Comparison of ENCODE assay signal across 8 cellular contexts in the genomic region with DNA sequence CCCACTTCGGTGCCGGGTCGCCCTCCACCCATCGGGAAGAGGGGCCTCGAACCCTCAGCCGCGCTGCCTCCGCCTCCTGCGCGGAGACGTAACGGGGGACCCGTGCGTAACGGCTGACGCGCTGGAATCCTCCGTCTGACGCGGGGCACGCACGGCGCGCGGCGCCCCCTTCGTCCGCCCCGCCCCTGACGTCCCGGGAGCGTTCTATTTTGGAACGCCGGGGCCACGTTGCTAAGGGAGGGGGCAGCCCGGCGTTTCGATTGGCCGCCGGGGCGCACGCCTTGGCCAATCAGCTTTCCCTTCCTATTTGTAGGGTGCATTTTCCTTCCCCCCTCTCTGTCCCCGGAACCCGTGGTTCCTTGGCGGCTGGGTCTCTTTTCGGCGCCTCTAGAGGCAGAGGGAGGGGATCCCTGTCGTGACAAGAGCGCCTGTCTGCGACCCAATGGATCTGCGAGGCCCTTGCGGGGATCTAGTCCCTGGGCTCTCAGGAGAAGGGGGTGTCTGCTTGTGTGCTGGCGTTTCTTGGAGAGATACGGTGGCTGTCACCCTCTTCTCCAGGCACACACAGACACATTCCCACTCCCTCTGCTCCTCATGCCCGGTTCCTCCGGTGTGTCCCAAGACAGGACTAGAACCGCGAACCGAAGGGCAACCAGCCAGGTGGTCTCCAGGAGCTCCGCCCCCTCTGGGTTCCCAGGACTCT. TPM values are rescaled to one million over a fixed set of nuclear protein-coding genes. Genes with fewer than 3 reads are reported as not detected.
DNase-seq lines count a peak whose midpoint lies in the region; ATAC-seq and TF ChIP-seq lines count a peak whose summit lies in the region.

No MANE protein-coding gene starts in this region.

- H3K56ac ChIP-seq in mesendoderm (ENCODE audit: low read length), result peak overlapping the region; percentile 78

- H3K79me1 ChIP-seq in mesendoderm (ENCODE audit: low read length), result no peaks in the 10 kb centered on the region

- no peak overlapping the region for H2BK5ac ChIP-seq in mesendoderm (ENCODE audit: low read length)

- no peak overlapping the region for H4K8ac ChIP-seq in mesendoderm (ENCODE audit: low read depth, low read length)

- no peaks in the 10 kb centered on the region for H3K9me3 ChIP-seq in CD4-positive, alpha-beta memory T cell (ENCODE audit: control insufficient read depth in 1 of 2, low read length in 2 of 2)

- peak overlapping the region; percentile 99 to 100 (median 99) for H3K27ac Mint-ChIP-seq in CD4-positive, alpha-beta memory T cell
- peak overlapping the region; percentile 96 to 100 for H3K27ac Mint-ChIP-seq in effector memory CD8-positive, alpha-beta T cell

- ATAC-seq in effector memory CD8-positive, alpha-beta T cell (replicated peaks), result peak; percentile 53

- no peaks in the 10 kb centered on the region for H3K27me3 ChIP-seq in CD4-positive, alpha-beta memory T cell (ENCODE audit: insufficient read depth, low read length)
- H3K27me3 ChIP-seq in mesendoderm (ENCODE audit: insufficient read depth, low read length, poor library complexity), result no peaks in the 10 kb centered on the region

- no CpG with 5 or more reads among the region's 60 CpGs for WGBS in mesendoderm (ENCODE audit: extremely low coverage, insufficient coverage, low lambda C conversion rate)

- peaks cover 2 to 3% of the 10 kb centered on the region in 2 donors for H3K27me3 Mint-ChIP-seq in CD4-positive, alpha-beta memory T cell
- H3K27me3 Mint-ChIP-seq in effector memory CD8-positive, alpha-beta T cell, result peaks cover 0 to 16% of the 10 kb centered on the region in 2 donors

- no peaks in the 10 kb centered on the region for H3K79me2 ChIP-seq in mesendoderm (ENCODE audit: control insufficient read depth, insufficient read depth, low read length)

- POLR2A ChIA-PET in CD4-positive, alpha-beta memory T cell (lab: Charles Lee; ENCODE audit: partially characterized antibody), result interaction anchor here (1.0 to 8.5 kb wide), 20 partner anchors 8 to 1644 kb away, joined by 3 to 240 read pairs (median 6); partner anchors contain the start of genes ERCC1, OPA3, PPP1R13L and VASP

- no peak overlapping the region for H2BK15ac ChIP-seq in mesendoderm (replicated peaks; ENCODE audit: low read depth)

- H3K27ac ChIP-seq in CD4-positive, alpha-beta memory T cell (ENCODE audit: low read depth, low read length), result peak overlapping the region; percentile 98
- no peak overlapping the region for H3K27ac ChIP-seq in mesendoderm (ENCODE audit: low read depth, low read length)

- no peak overlapping the region for H3K23ac ChIP-seq in mesendoderm (ENCODE audit: low read length)

- peaks cover 0 to 53% (median 0%) of the 10 kb centered on the region in 8 donors for H3K9me3 Mint-ChIP-seq in CD4-positive, alpha-beta memory T cell
- no peaks in the 10 kb centered on the region for H3K9me3 Mint-ChIP-seq in effector memory CD8-positive, alpha-beta T cell

- no peak overlapping the region for H2AK5ac ChIP-seq in mesendoderm (ENCODE audit: low read length)

- DNase-seq in CD4-positive, alpha-beta memory T cell, result peak; percentile 92 to 97 (median 96)
- peak; percentile 96 for DNase-seq in GM20000 (ENCODE audit: low spot score)
- peak; percentile 96 for DNase-seq in HT-29 (ENCODE audit: low spot score)
- DNase-seq in NOMO-1 (lab: John Stamatoyannopoulos, UW; ENCODE audit: unreplicated experiment in 2 of 2), result peak; percentile 95 to 97
- peak; percentile 77 to 88 for DNase-seq in activated CD8-positive, alpha-beta memory T cell treated with anti-CD3 and anti-CD28 coated beads for 4 hours (ENCODE audit: low read depth in 2 of 2)
- DNase-seq in effector memory CD8-positive, alpha-beta T cell, result peak; percentile 89 to 94 (median 91)
- DNase-seq in mesendoderm, result peak; percentile 95
- peak; percentile 90 for DNase-seq in stimulated activated CD8-positive, alpha-beta memory T cell treated with anti-CD3 and anti-CD28 coated beads, Interleukin-12 subunit alpha, Interleukin-12 subunit beta, amount 100 ng/mL, for 4 hours (ENCODE audit: low read depth)

- intact Hi-C loops in CD4-positive, alpha-beta memory T cell (cut with micrococcal nuclease), result loop anchor here (1.0 kb wide), 3 partner anchors 9 to 115 kb away; partner anchors contain the start of gene OPA3

- H3K4ac ChIP-seq in mesendoderm (ENCODE audit: low read depth, low read length), result no peak overlapping the region

- H3K18ac ChIP-seq in mesendoderm (ENCODE audit: low read length), result no peak overlapping the region

- peaks cover 5 to 56% of the 10 kb centered on the region in 2 donors for H3K36me3 Mint-ChIP-seq in CD4-positive, alpha-beta memory T cell
- H3K36me3 Mint-ChIP-seq in effector memory CD8-positive, alpha-beta T cell (ENCODE audit: insufficient read depth), result peaks cover 83% of the 10 kb centered on the region

- peaks cover 9 to 72% (median 21%) of the 10 kb centered on the region in 4 donors for H3K4me1 Mint-ChIP-seq in CD4-positive, alpha-beta memory T cell
- H3K4me1 Mint-ChIP-seq in effector memory CD8-positive, alpha-beta T cell (ENCODE audit: low read depth in 2 of 2), result peaks cover 39 to 54% of the 10 kb centered on the region in 2 donors

- no peak for TF ChIP-seq CTCF in GM20000 (IDR thresholded peaks at IDR 0.05; ENCODE audit: extremely low read depth, missing control alignments)

- no peak overlapping the region for H4K5ac ChIP-seq in mesendoderm (ENCODE audit: low read length)

- no peaks in the 10 kb centered on the region for H3K36me3 ChIP-seq in CD4-positive, alpha-beta memory T cell (ENCODE audit: insufficient read depth, low read length)
- H3K36me3 ChIP-seq in mesendoderm (ENCODE audit: control insufficient read depth, insufficient read depth, low read length), result no peaks in the 10 kb centered on the region

- peak overlapping the region; percentile 93 to 100 for H3K4me3 ChIP-seq in CD4-positive, alpha-beta memory T cell (ENCODE audit: low read length in 2 of 2)
- H3K4me3 ChIP-seq in mesendoderm (ENCODE audit: low read length), result peak overlapping the region; percentile 80

- peak overlapping the region; percentile 56 for H3K9ac ChIP-seq in mesendoderm (ENCODE audit: low read length)

- peak overlapping the region; percentile 93 to 96 (median 95) for H3K4me3 Mint-ChIP-seq in CD4-positive, alpha-beta memory T cell
- H3K4me3 Mint-ChIP-seq in effector memory CD8-positive, alpha-beta T cell, result peak overlapping the region; percentile 94 to 98

- H3K4me1 ChIP-seq in CD4-positive, alpha-beta memory T cell (ENCODE audit: insufficient read depth, low read length), result peaks cover 27% of the 10 kb centered on the region
- peaks cover 1% of the 10 kb centered on the region for H3K4me1 ChIP-seq in mesendoderm (ENCODE audit: control insufficient read depth, low read depth, low read length)

- CTCF ChIA-PET in CD4-positive, alpha-beta memory T cell (lab: Charles Lee; ENCODE audit: partially characterized antibody), result interaction anchor here (1.0 to 5.2 kb wide), 7 partner anchors 10 to 173 kb away, joined by 3 to 65 read pairs (median 23); no protein-coding TSS in a partner anchor

- peak overlapping the region; percentile 100 for H3K4me2 ChIP-seq in mesendoderm (ENCODE audit: low read length)

- no peak overlapping the region for H2BK120ac ChIP-seq in mesendoderm (ENCODE audit: low read depth, low read length)

RNA-seq across cellular contexts. Expression of gene FOSB, which starts 1.5 kb away (rescaled TPM):
- total RNA-seq in CD4-positive, alpha-beta memory T cell, result 1 to 10 TPM; 4.2 to 4.7 TPM
- 10 to 100 TPM; 12.5 to 17.1 TPM for polyA plus RNA-seq in CD4-positive, alpha-beta memory T cell
- 218 and 253 TPM in 2 replicates for total RNA-seq in HT-29 (2014; rRNA removed; shearing (Covaris generic))
- polyA plus RNA-seq in mesendoderm (2013, experiment 1 of 2), result 0.29 TPM
- 0.34 TPM for polyA plus RNA-seq in mesendoderm (2013, experiment 2 of 2)

RNA-seq across cellular contexts. Expression of gene RTN2, which starts 27.6 kb away (rescaled TPM):
- total RNA-seq in CD4-positive, alpha-beta memory T cell, result 1 to 10 TPM in 1 of 2 experiments, under 1 TPM in 1; 0.14 to 1.1 TPM
- under 1 TPM in 1 of 2 donors, not detected in 1; 0.48 TPM for polyA plus RNA-seq in CD4-positive, alpha-beta memory T cell
- total RNA-seq in HT-29 (2014; rRNA removed; shearing (Covaris generic)), result 11.4 and 15.4 TPM in 2 replicates
- 17.1 TPM for polyA plus RNA-seq in mesendoderm (2013, experiment 1 of 2)
- 17.0 TPM for polyA plus RNA-seq in mesendoderm (2013, experiment 2 of 2)

RNA-seq across cellular contexts. Expression of gene PPM1N, which starts 29.0 kb away (rescaled TPM):
- 1 to 10 TPM; 5.8 to 7.9 TPM for total RNA-seq in CD4-positive, alpha-beta memory T cell
- polyA plus RNA-seq in CD4-positive, alpha-beta memory T cell, result 1 to 10 TPM; 3.7 to 4.0 TPM
- total RNA-seq in HT-29 (2014; rRNA removed; shearing (Covaris generic)), result 9.8 and 15.3 TPM in 2 replicates
- 12.4 TPM for polyA plus RNA-seq in mesendoderm (2013, experiment 1 of 2)
- polyA plus RNA-seq in mesendoderm (2013, experiment 2 of 2), result 12.1 TPM

RNA-seq across cellular contexts. Expression of gene VASP, which starts 38.0 kb away (rescaled TPM):
- 10 to 100 TPM; 89.8 to 92.8 TPM for total RNA-seq in CD4-positive, alpha-beta memory T cell
- 10 to 100 TPM; 49.1 to 53.4 TPM for polyA plus RNA-seq in CD4-positive, alpha-beta memory T cell
- total RNA-seq in HT-29 (2014; rRNA removed; shearing (Covaris generic)), result 443 and 506 TPM in 2 replicates
- 116 TPM for polyA plus RNA-seq in mesendoderm (2013, experiment 1 of 2)
- 114 TPM for polyA plus RNA-seq in mesendoderm (2013, experiment 2 of 2)

RNA-seq across cellular contexts. Expression of gene ERCC1, which starts 45.6 kb away (rescaled TPM):
- 10 to 100 TPM; 46.6 to 46.9 TPM for total RNA-seq in CD4-positive, alpha-beta memory T cell
- polyA plus RNA-seq in CD4-positive, alpha-beta memory T cell, result 10 to 100 TPM; 36.2 to 38.3 TPM
- total RNA-seq in HT-29 (2014; rRNA removed; shearing (Covaris generic)), result 154 and 159 TPM in 2 replicates
- 41.5 TPM for polyA plus RNA-seq in mesendoderm (2013, experiment 1 of 2)
- polyA plus RNA-seq in mesendoderm (2013, experiment 2 of 2), result 39.9 TPM

Comparison
In these comparisons a context has a peak if more than half of its experiments do, and no peak if none do; other contexts are left out.
1. RNA of gene FOSB, which starts 1.5 kb away (total RNA-seq): 218 to 253 TPM in HT-29; 4.2 to 4.7 TPM in CD4-positive, alpha-beta memory T cell; every median in the first group is over 10 times any median in the second.
2. Peak in every context shown above with its lines, with median percentiles within 50 percentile points of each other: DNase-seq.